ENCODE assay signal across 21 cellular contexts in genomic region chrX:69072486-69073006, GRCh38.
"Had no signal": no experiment of that assay in that cellular context is flagged by ENCODE, and none has a peak within 500 bp of the region (broad histone marks: within the 10 kb centered on the region; RNA-seq: fewer than 3 reads in every experiment).

No MANE protein-coding gene starts in this region.

- DNase-seq: activated CD4-positive, alpha-beta T cell treated with anti-CD3 and anti-CD28 coated beads for 4 hours; activated CD4-positive, alpha-beta T cell treated with anti-CD3 and anti-CD28 coated beads, Interleukin-2, amount 50 U/mL, for 4 hours; activated effector memory CD4-positive, alpha-beta T cell treated with Interleukin-2 at 50 U/mL for 16 hours; activated naive CD4-positive, alpha-beta T cell treated with Interleukin-2 at 50 U/mL for 16 hours; anterior cingulate cortex; foreskin fibroblast; head of caudate nucleus; hypothalamus; immature natural killer cell; kidney; left colon; nephron progenitor cell; psoas muscle; stimulated activated CD4-positive, alpha-beta T cell treated with anti-CD3 and anti-CD28 coated beads, Interleukin-15, amount 100 ng/mL, for 24 hours; stimulated activated CD4-positive, alpha-beta T cell treated with anti-CD3 and anti-CD28 coated beads, Interleukin-2, amount 100 ng/mL, for 24 hours; stimulated activated naive B cell treated with anti-CD40 and anti-IgM and Interleukin-4, amounts not matched to agents 10 μg/mL and 1 μg/mL and 100 μg/mL, for 72 hours; stomach; T-helper 17 cell; T1000; tibial artery; upper lobe of right lung had no signal

- ATAC-seq: left colon; psoas muscle; stimulated activated naive B cell treated with anti-CD40 and anti-IgM and Interleukin-4, amounts not matched to agents 10 μg/mL and 1 μg/mL and 100 μg/mL, for 72 hours; T-helper 17 cell; upper lobe of right lung had no signal
